In genomic region chr9:131739988-131740648, GRCh38 we compare ENCODE assay signal across 8 cellular contexts. TPM values are rescaled to one million over a fixed set of nuclear protein-coding genes. Genes with fewer than 3 reads are reported as not detected.
A peak's percentile ranks its signal among the peaks of the same experiment; 100 is the strongest.
DNase-seq lines count a peak whose midpoint lies in the region; ATAC-seq, FAIRE-seq and TF ChIP-seq lines count a peak whose summit lies in the region.

TSS of gene RAPGEF1 (minus strand) at chr9:131740076. CDS start at chr9:131739830, 246 bp downstream.

- CTCF ChIA-PET in RWPE1 (lab: Yijun Ruan, JAX) = interaction anchor here (0.5 to 2.9 kb wide), 39 partner anchors 8 to 667 kb away, joined by 3 to 40 read pairs (median 4); no protein-coding TSS in a partner anchor
- CTCF ChIA-PET in activated naive CD4-positive, alpha-beta T cell treated with anti-CD3 and anti-CD28 coated beads, Interleukin-2, amount 10 ng/mL, durations not matched to agents 7 days and 5 days (lab: Charles Lee) = interaction anchor here (0.8 to 9.3 kb wide), 26 partner anchors 9 to 390 kb away, joined by 3 to 148 read pairs (median 4); no protein-coding TSS in a partner anchor

- peaks cover 67% of the 10 kb centered on the region for H3K4me1 Mint-ChIP-seq in activated naive CD4-positive, alpha-beta T cell treated with anti-CD3 and anti-CD28 coated beads, Interleukin-2, amount 10 ng/mL, durations not matched to agents 7 days and 5 days
- H3K4me1 Mint-ChIP-seq in type B pancreatic cell (ENCODE audit: unreplicated experiment) = peaks cover 40% of the 10 kb centered on the region

- H3K36me3 Mint-ChIP-seq in activated naive CD4-positive, alpha-beta T cell treated with anti-CD3 and anti-CD28 coated beads, Interleukin-2, amount 10 ng/mL, durations not matched to agents 7 days and 5 days = peaks cover 25% of the 10 kb centered on the region
- peaks cover 5% of the 10 kb centered on the region for H3K36me3 Mint-ChIP-seq in type B pancreatic cell

- intact Hi-C loops in Right ventricle myocardium inferior (cut with DNase I) (loop anchor here (1.0 kb wide), 1 partner anchor 149 kb away; no protein-coding TSS in a partner anchor), pancreas (cut with DNase I) (loop anchor here in 2 of 3 donors (2.0 kb wide), 1 partner anchor 149 kb away; no protein-coding TSS in a partner anchor)

- no peaks in the 10 kb centered on the region for H3K9me3 Mint-ChIP-seq in activated naive CD4-positive, alpha-beta T cell treated with anti-CD3 and anti-CD28 coated beads, Interleukin-2, amount 10 ng/mL, durations not matched to agents 7 days and 5 days
- H3K9me3 Mint-ChIP-seq in type B pancreatic cell = no peaks in the 10 kb centered on the region

- H3K4me3 Mint-ChIP-seq in activated naive CD4-positive, alpha-beta T cell treated with anti-CD3 and anti-CD28 coated beads, Interleukin-2, amount 10 ng/mL, durations not matched to agents 7 days and 5 days = peak within 1 kb of the TSS; percentile 88
- peak within 1 kb of the TSS; percentile 94 for H3K4me3 Mint-ChIP-seq in type B pancreatic cell

- peak; percentile 61 for ATAC-seq in HG03135 (IDR thresholded peaks at IDR 0.05; ENCODE audit: unreplicated experiment)
- peak; percentile 71 for ATAC-seq in Right ventricle myocardium inferior
- peak; percentile 44 to 76 (median 61) for ATAC-seq in pancreas

- peak within 1 kb of the TSS; percentile 79 for H3K27ac ChIP-seq in RWPE1
- peak within 1 kb of the TSS; percentile 59 to 86 (median 74) for H3K27ac ChIP-seq in pancreas

- H3K27me3 Mint-ChIP-seq in activated naive CD4-positive, alpha-beta T cell treated with anti-CD3 and anti-CD28 coated beads, Interleukin-2, amount 10 ng/mL, durations not matched to agents 7 days and 5 days = no peaks in the 10 kb centered on the region
- no peaks in the 10 kb centered on the region for H3K27me3 Mint-ChIP-seq in type B pancreatic cell

- FAIRE-seq in pancreas (lab: Jason Lieb, UNC) = no peak

- no peaks in the 10 kb centered on the region for H3K9me3 ChIP-seq in pancreas

- peak within 1 kb of the TSS; percentile 87 for H3K27ac Mint-ChIP-seq in activated naive CD4-positive, alpha-beta T cell treated with anti-CD3 and anti-CD28 coated beads, Interleukin-2, amount 10 ng/mL, durations not matched to agents 7 days and 5 days
- peak within 1 kb of the TSS; percentile 90 for H3K27ac Mint-ChIP-seq in type B pancreatic cell

- peak within 1 kb of the TSS; percentile 32 to 70 (median 52) for H3K4me3 ChIP-seq in pancreas

- POLR2A ChIA-PET in RWPE1 (lab: Yijun Ruan, JAX; ENCODE audit: low non-redundant PET) = no interaction called here

- H3K4me1 ChIP-seq in pancreas = peaks cover 26 to 47% (median 29%) of the 10 kb centered on the region in 3 donors

- DNase-seq in SKM-1 treated with dmso at 0.1 percent for 144 hours (lab: John Stamatoyannopoulos, UW; ENCODE audit: unreplicated experiment) = peak; percentile 50
- no peak for DNase-seq in SKM-1 (lab: John Stamatoyannopoulos, UW; ENCODE audit: unreplicated experiment)
- peak; percentile 84 for DNase-seq in RWPE1 (ENCODE audit: low spot score)
- DNase-seq in activated naive CD4-positive, alpha-beta T cell treated with anti-CD3 and anti-CD28 coated beads, Interleukin-2, amount 10 ng/mL, durations not matched to agents 7 days and 5 days = peak; percentile 80
- DNase-seq in Right ventricle myocardium inferior (ENCODE audit: missing footprints) = peak; percentile 90
- DNase-seq in pancreas = peak; percentile 57 to 97 (median 84)
- DNase-seq in type B pancreatic cell (ENCODE audit: extremely low spot score, unreplicated experiment) = peak; percentile 88

- no peaks in the 10 kb centered on the region for H3K36me3 ChIP-seq in pancreas

- H3K27me3 ChIP-seq in pancreas = no peaks in the 10 kb centered on the region

- 6 to 15% methylated on average over 31 to 64 of the region's 64 CpGs for WGBS in pancreas, 2 donors

- TF ChIP-seq CTCF in RWPE1 (conservative IDR thresholded peaks at IDR 0.05; ENCODE audit: low read depth) (peak; percentile 99), pancreas (IDR thresholded peaks at IDR 0.05) (peak; percentile 71 to 79 (median 73)), type B pancreatic cell (conservative IDR thresholded peaks at IDR 0.05) (peak; percentile 87)

RNA-seq across cellular contexts. Expression of gene RAPGEF1, which starts in this region (rescaled TPM):
- 125 TPM for total RNA-seq in Right ventricle myocardium inferior
- total RNA-seq in pancreas = 10 to 100 TPM; 38.8 to 62.6 (median 52.3) TPM
- polyA plus RNA-seq in pancreas = 10 to 100 TPM; 17.1 to 22.8 TPM
- total RNA-seq in type B pancreatic cell (ENCODE audit: low replicate concordance) = 45.9 and 51.5 TPM in 2 replicates
